ENCODE assay signal across 8 cellular contexts in the genomic region with DNA sequence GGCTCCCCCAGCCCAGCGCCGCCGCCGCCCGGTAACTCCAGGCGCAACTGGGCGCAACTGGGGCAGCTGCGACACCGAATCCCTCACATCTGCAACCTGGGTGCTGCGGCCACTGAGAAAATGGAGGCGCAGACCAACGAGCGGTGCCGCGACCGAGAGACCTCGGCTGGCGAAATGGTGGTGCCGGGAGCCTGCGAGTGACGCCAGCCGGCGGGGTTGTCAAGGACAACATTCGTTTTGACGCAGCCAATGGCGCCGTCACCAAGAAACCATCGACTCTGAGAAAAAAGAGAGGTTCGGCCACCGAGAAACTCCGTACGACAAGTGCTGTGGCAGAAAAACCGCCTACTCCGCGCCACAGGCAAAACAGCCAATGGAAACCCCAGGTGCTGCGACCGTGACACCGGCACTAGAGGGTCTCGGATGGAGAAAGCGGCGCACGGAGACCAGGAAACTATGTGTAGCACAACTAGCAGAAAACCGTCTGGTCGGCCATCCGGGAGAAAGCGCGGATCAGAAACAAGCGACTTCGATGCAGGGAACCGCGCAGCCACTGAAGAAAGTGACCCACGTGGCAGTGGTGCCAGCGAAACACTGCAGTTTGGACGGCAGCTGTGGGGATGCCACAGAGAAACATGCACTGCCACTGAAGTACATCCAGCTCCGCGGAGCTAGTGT.
DNase-seq lines count a peak whose midpoint lies in the region; ATAC-seq and TF ChIP-seq lines count a peak whose summit lies in the region.

No MANE protein-coding gene starts in this region.

- peak overlapping the region; percentile 94 for H3K4me3 Mint-ChIP-seq in CD8-positive, alpha-beta T cell
- H3K4me3 Mint-ChIP-seq in MCF 10A (ENCODE audit: unreplicated experiment): no peak overlapping the region
- H3K4me3 Mint-ChIP-seq in stimulated activated memory B cell treated with anti-CD40 and anti-IgM and Interleukin-4, amounts not matched to agents 10 μg/mL and 1 μg/mL and 100 μg/mL, for 72 hours: peak overlapping the region; percentile 93

- BruUV-seq in MCF 10A (replicated peaks; lab: Mats Ljungman, UMichigan): TSS peak; percentile 38

- intact Hi-C loops in CD8-positive, alpha-beta T cell (cut with DNase I, micrococcal nuclease): loop anchor here (1.0 to 2.0 kb wide), 6 partner anchors 41 to 170 kb away; no protein-coding TSS in a partner anchor
- intact Hi-C loops in MCF 10A (cut with micrococcal nuclease): loop anchor here (2.0 kb wide), 2 partner anchors 33 to 91 kb away; no protein-coding TSS in a partner anchor

- H3K4me1 ChIP-seq in CD8-positive, alpha-beta T cell (ENCODE audit: insufficient read depth, low read length): peaks cover 20% of the 10 kb centered on the region
- H3K4me1 ChIP-seq in mesodermal cell (ENCODE audit: control insufficient read depth, insufficient read depth, low read length, poor library complexity, severe bottlenecking): peaks cover 5% of the 10 kb centered on the region

- no peaks in the 10 kb centered on the region for H3K27me3 Mint-ChIP-seq in CD8-positive, alpha-beta T cell (ENCODE audit: low read depth)
- H3K27me3 Mint-ChIP-seq in MCF 10A (ENCODE audit: insufficient read depth, unreplicated experiment): no peaks in the 10 kb centered on the region
- no peaks in the 10 kb centered on the region for H3K27me3 Mint-ChIP-seq in stimulated activated memory B cell treated with anti-CD40 and anti-IgM and Interleukin-4, amounts not matched to agents 10 μg/mL and 1 μg/mL and 100 μg/mL, for 72 hours

- peak overlapping the region; percentile 72 for H3K4me3 ChIP-seq in CD8-positive, alpha-beta T cell (ENCODE audit: low read depth, low read length)
- peak overlapping the region; percentile 55 for H3K4me3 ChIP-seq in WI38 (ENCODE audit: low read depth, low read length)
- H3K4me3 ChIP-seq in mesodermal cell (ENCODE audit: extremely low read depth, insufficient read depth, low read length, poor library complexity, severe bottlenecking): no peak overlapping the region

- TF ChIP-seq CTCF in CD8-positive, alpha-beta T cell (IDR thresholded peaks at IDR 0.05): no peak
- TF ChIP-seq CTCF in WI38 (IDR thresholded peaks at IDR 0.05; ENCODE audit: low read depth, low read length) (no peak), MCF 10A (IDR thresholded peaks at IDR 0.05; ENCODE audit: unreplicated experiment) (no peak)

- ATAC-seq in CD8-positive, alpha-beta T cell: peak; percentile 56
- peak; percentile 39 for ATAC-seq in GM21360 (IDR thresholded peaks at IDR 0.05; ENCODE audit: unreplicated experiment)
- ATAC-seq in stimulated activated memory B cell treated with anti-CD40 and anti-IgM and Interleukin-4, amounts not matched to agents 10 μg/mL and 1 μg/mL and 100 μg/mL, for 72 hours: peak; percentile 73

- H3K27me3 ChIP-seq in CD8-positive, alpha-beta T cell (ENCODE audit: insufficient read depth, low read length): no peaks in the 10 kb centered on the region

- POLR2A ChIA-PET in CD8-positive, alpha-beta T cell (lab: Charles Lee): interaction anchor here (0.8 to 10.2 kb wide), 14 partner anchors 11 to 533 kb away, joined by 3 to 275 read pairs (median 24); partner anchors contain the start of genes ANXA2R, TMEM267 and ZNF131
- POLR2A ChIA-PET in MCF 10A (lab: Yijun Ruan, JAX): interaction anchor here (0.6 to 0.8 kb wide), 2 partner anchors 18 to 286 kb away, joined by 3 read pairs; no protein-coding TSS in a partner anchor

- peaks cover 16% of the 10 kb centered on the region for H3K36me3 Mint-ChIP-seq in CD8-positive, alpha-beta T cell
- peaks cover 4% of the 10 kb centered on the region for H3K36me3 Mint-ChIP-seq in MCF 10A (ENCODE audit: insufficient read depth, unreplicated experiment)
- no peaks in the 10 kb centered on the region for H3K36me3 Mint-ChIP-seq in stimulated activated memory B cell treated with anti-CD40 and anti-IgM and Interleukin-4, amounts not matched to agents 10 μg/mL and 1 μg/mL and 100 μg/mL, for 72 hours

- H3K27ac ChIP-seq in CD8-positive, alpha-beta T cell (ENCODE audit: low read depth, low read length): peak overlapping the region; percentile 94
- H3K27ac ChIP-seq in KOPT-K1 (ENCODE audit: low read depth, low read length, poor library complexity, severe bottlenecking) (peak overlapping the region; percentile 95), mesodermal cell (ENCODE audit: low read depth, low read length, severe bottlenecking) (peak overlapping the region; percentile 59)

- DNase-seq in CD8-positive, alpha-beta T cell: peak; percentile 55 to 90 (median 75)
- no peak for DNase-seq in MCF 10A (ENCODE audit: unreplicated experiment)
- no peak for DNase-seq in SIG-M5 treated with dmso at 0.1 percent for 504 hours (lab: John Stamatoyannopoulos, UW; ENCODE audit: unreplicated experiment)

- peaks cover 34% of the 10 kb centered on the region for H3K4me1 Mint-ChIP-seq in CD8-positive, alpha-beta T cell (ENCODE audit: low read depth)
- H3K4me1 Mint-ChIP-seq in MCF 10A (ENCODE audit: insufficient read depth, unreplicated experiment): no peaks in the 10 kb centered on the region
- peaks cover 29% of the 10 kb centered on the region for H3K4me1 Mint-ChIP-seq in stimulated activated memory B cell treated with anti-CD40 and anti-IgM and Interleukin-4, amounts not matched to agents 10 μg/mL and 1 μg/mL and 100 μg/mL, for 72 hours

- H3K9me3 ChIP-seq in CD8-positive, alpha-beta T cell (ENCODE audit: low read length): peaks cover 13% of the 10 kb centered on the region
- H3K9me3 ChIP-seq in KOPT-K1 (ENCODE audit: insufficient read depth, low read length, poor library complexity, severe bottlenecking): peaks cover 21% of the 10 kb centered on the region
- peaks cover 36% of the 10 kb centered on the region for H3K9me3 ChIP-seq in mesodermal cell (ENCODE audit: control insufficient read depth, low read length)

- CTCF ChIA-PET in CD8-positive, alpha-beta T cell (lab: Charles Lee): interaction anchor here (0.9 to 8.1 kb wide), 9 partner anchors 30 to 446 kb away, joined by 3 to 99 read pairs (median 22); no protein-coding TSS in a partner anchor
- CTCF ChIA-PET in MCF 10A (lab: Yijun Ruan, JAX): interaction anchor here (0.6 kb wide), 2 partner anchors 33 to 54 kb away, joined by 3 to 4 read pairs; no protein-coding TSS in a partner anchor

- peaks cover 4% of the 10 kb centered on the region for H3K9me3 Mint-ChIP-seq in CD8-positive, alpha-beta T cell
- H3K9me3 Mint-ChIP-seq in MCF 10A (ENCODE audit: unreplicated experiment): peaks cover 6% of the 10 kb centered on the region
- H3K9me3 Mint-ChIP-seq in stimulated activated memory B cell treated with anti-CD40 and anti-IgM and Interleukin-4, amounts not matched to agents 10 μg/mL and 1 μg/mL and 100 μg/mL, for 72 hours: peaks cover 3% of the 10 kb centered on the region

- 96 to 97% methylated on average over 52 to 56 of the region's 56 CpGs for WGBS in mesodermal cell (ENCODE audit: insufficient coverage in 2 of 2), 2 experiments

- H3K36me3 ChIP-seq in CD8-positive, alpha-beta T cell (ENCODE audit: insufficient read depth, low read length): no peaks in the 10 kb centered on the region
- H3K36me3 ChIP-seq in KOPT-K1 (ENCODE audit: insufficient read depth, low read length): no peaks in the 10 kb centered on the region
- H3K36me3 ChIP-seq in mesodermal cell (ENCODE audit: control insufficient read depth, insufficient read depth, low read length): no peaks in the 10 kb centered on the region

- peak overlapping the region; percentile 99 for H3K27ac Mint-ChIP-seq in CD8-positive, alpha-beta T cell
- peak overlapping the region; percentile 85 for H3K27ac Mint-ChIP-seq in MCF 10A (ENCODE audit: low read depth, unreplicated experiment)
- peak overlapping the region; percentile 99 for H3K27ac Mint-ChIP-seq in stimulated activated memory B cell treated with anti-CD40 and anti-IgM and Interleukin-4, amounts not matched to agents 10 μg/mL and 1 μg/mL and 100 μg/mL, for 72 hours

Comparison
In these comparisons a context has a peak if more than half of its experiments do, and no peak if none do; other contexts are left out.
1. DNase-seq: peak in CD8-positive, alpha-beta T cell (7 of 7); none in MCF 10A (single experiment) and SIG-M5 treated with dmso at 0.1 percent for 504 hours (single experiment).
2. Peak in every context shown above with its lines, with median percentiles within 50 percentile points of each other: ATAC-seq, H3K27ac ChIP-seq and H3K27ac Mint-ChIP-seq.